2 cellular contexts compared by ENCODE assay signal in genomic region chr19:31892060-31892459, GRCh38.
TF ChIP-seq lines count a peak whose summit lies in the region.

No MANE protein-coding gene starts in this region.

TF ChIP-seq in GM23338, 12 proteins besides CTCF, POLR2A, EP300 and RAD21 (continued from another document):
- no peak for TF ChIP-seq ZNF462 (CRISPR knock-in tag; IDR thresholded peaks at IDR 0.05)
- TF ChIP-seq ZNF114 (CRISPR knock-in tag; IDR thresholded peaks at IDR 0.05), result no peak
- TF ChIP-seq STAT1 (IDR thresholded peaks at IDR 0.05; ENCODE audit: unreplicated experiment), result no peak

TF ChIP-seq in H1, 55 proteins besides CTCF, POLR2A, EP300 and RAD21 (continued from another document):
- no peak for TF ChIP-seq SP1 (IDR thresholded peaks at IDR 0.05; ENCODE audit: low read depth, low read length)
- no peak for TF ChIP-seq EZH2 (IDR thresholded peaks at IDR 0.05; ENCODE audit: low read depth, low read length, severe bottlenecking)
- no peak for TF ChIP-seq POLR2AphosphoS5 (IDR thresholded peaks at IDR 0.05; ENCODE audit: low read depth, low read length)
- no peak for TF ChIP-seq TBP (IDR thresholded peaks at IDR 0.05; ENCODE audit: low read depth, low read length)
- TF ChIP-seq YY1 (IDR thresholded peaks at IDR 0.05; ENCODE audit: low read depth, low read length), result no peak
- no peak for TF ChIP-seq MAX (IDR thresholded peaks at IDR 0.05)
- TF ChIP-seq CREB1 (IDR thresholded peaks at IDR 0.05), result no peak
- TF ChIP-seq FOSL1 (IDR thresholded peaks at IDR 0.05; ENCODE audit: insufficient read depth, low read depth, low read length), result no peak
- TF ChIP-seq HDAC2 (IDR thresholded peaks at IDR 0.05; ENCODE audit: borderline replicate concordance in 1 of 2, low read depth in 2 of 2, low read length in 2 of 2), result no peak
- no peak for TF ChIP-seq SP4 (IDR thresholded peaks at IDR 0.05; ENCODE audit: low read length)
- TF ChIP-seq PHF8 (conservative IDR thresholded peaks at IDR 0.05; ENCODE audit: low read depth, low read length), result no peak
